23 cellular contexts compared by ENCODE assay signal in genomic region chr1:57711326-57711725, GRCh38.
DNase-seq lines count a peak whose midpoint lies in the region; ATAC-seq and TF ChIP-seq lines count a peak whose summit lies in the region.
"Had no signal": no experiment of that assay in that cellular context is flagged by ENCODE, and none has a peak within 500 bp of the region (broad histone marks: within the 10 kb centered on the region; RNA-seq: fewer than 3 reads in every experiment).

No MANE protein-coding gene starts in this region.

- no peaks in the 10 kb centered on the region for H3K27me3 ChIP-seq in foreskin keratinocyte
- H3K27me3 ChIP-seq: transverse colon had no signal

- H3K4me1 ChIP-seq in foreskin keratinocyte = peaks cover 6% of the 10 kb centered on the region
- H3K4me1 ChIP-seq: transverse colon had no signal

- peak; percentile 38 for TF ChIP-seq CTCF in foreskin keratinocyte (conservative IDR thresholded peaks at IDR 0.05)

- DNase-seq in NCI-H1417 (lab: John Stamatoyannopoulos, UW) (peak in 2 of 3 experiments; percentile 16 to 59), NCI-H1417 treated with DMSO at 0.1 percent for 48 hours (lab: John Stamatoyannopoulos, UW) (no peak), ELF-1 (ENCODE audit: low read depth, low spot score) (peak; percentile 14), NCI-H345 treated with DMSO at 0.1 percent for 48 hours (lab: John Stamatoyannopoulos, UW; ENCODE audit: unreplicated experiment) (peak; percentile 7), foreskin keratinocyte (peak; percentile 76 to 84), activated gamma-delta T cell treated with Interleukin-2 at 50 U/mL for 16 hours (no peak), ACHN (no peak)
- no peak for DNase-seq in activated effector memory CD4-positive, alpha-beta T cell treated with anti-CD3 and anti-CD28 coated beads, Interleukin-2, amount 50 U/mL, for 16 hours
- DNase-seq: 8988T; activated B cell treated with CpG ODN at 0.5 μM for 24 hours; activated naive CD4-positive, alpha-beta T cell treated with anti-CD3 and anti-CD28 coated beads, Interleukin-2, amount 50 U/mL, for 16 hours; AML-193; amygdala; CD8-positive, alpha-beta memory T cell; cortex of kidney; DMS79; MV-4-11; naive B cell; NCI-H2081 treated with DMSO at 0.1 percent for 48 hours; nucleus accumbens; T-helper 9 cell; transverse colon had no signal

- ATAC-seq in foreskin keratinocyte = peak; percentile 95

- no peak overlapping the region for H3K27ac ChIP-seq in foreskin keratinocyte
- H3K27ac ChIP-seq: skin epidermis, transverse colon had no signal

- in situ Hi-C loops in ACHN (cut with HindIII; ENCODE audit: low pct_ligation_motif_present, low pct_unique_long_range_greater_than_20kb, low sequenced_read_pairs) = no loop called here

Comparison
In these comparisons a context has a peak if more than half of its experiments do, and no peak if none do; other contexts are left out.
1. DNase-seq: peak in NCI-H1417 (2 of 3), ELF-1 (single experiment), NCI-H345 treated with DMSO at 0.1 percent for 48 hours (single experiment) and foreskin keratinocyte (2 of 2); none in NCI-H1417 treated with DMSO at 0.1 percent for 48 hours (single experiment), activated gamma-delta T cell treated with Interleukin-2 at 50 U/mL for 16 hours (single experiment), activated effector memory CD4-positive, alpha-beta T cell treated with anti-CD3 and anti-CD28 coated beads, Interleukin-2, amount 50 U/mL, for 16 hours (single experiment) and ACHN (single experiment).